Comparison of ENCODE assay signal across 8 cellular contexts in genomic region chr16:57600048-57600835, GRCh38. TPM values are rescaled to one million over a fixed set of nuclear protein-coding genes. Genes with fewer than 3 reads are reported as not detected.
A peak's percentile ranks its signal among the peaks of the same experiment; 100 is the strongest.
DNase-seq lines count a peak whose midpoint lies in the region; TF ChIP-seq lines count a peak whose summit lies in the region.

No MANE protein-coding gene starts in this region.

- DNase-seq in AG04450 (ENCODE audit: low read depth, low spot score), result no peak
- DNase-seq in GM12864 (ENCODE audit: low read depth), result no peak
- DNase-seq in NCI-H1092 treated with DMSO at 0.1 percent for 48 hours (lab: John Stamatoyannopoulos, UW), result peak; percentile 16
- DNase-seq in activated T-helper 1 cell treated with anti-CD3 and anti-CD28 coated beads, Interleukin-12 subunit alpha, Interleukin-12 subunit beta, Interleukin-2, Interleukin-4 antibody, amounts not matched to agents 30 ng/mL and 10 ng/mL and 1 ng/mL, durations not matched to agents 14 hours and 24 hours and 36 hours (ENCODE audit: low spot score), result no peak
- peak; percentile 60 to 72 for DNase-seq in cardiac muscle cell (ENCODE audit: low read depth in 1 of 2, low spot score in 1 of 2)
- peak; percentile 69 for DNase-seq in retina
- DNase-seq in NOMO-1 treated with dmso at 0.1 percent for 144 hours (lab: John Stamatoyannopoulos, UW; ENCODE audit: unreplicated experiment), result no peak
- DNase-seq in inferior parietal cortex (ENCODE audit: extremely low spot score), result no peak

- H3K27me3 ChIP-seq in AG04450 (ENCODE audit: control insufficient read depth, insufficient read depth, low read length) (peaks cover 20% of the 10 kb centered on the region), cardiac muscle cell (no peaks in the 10 kb centered on the region)

- H3K9me3 Mint-ChIP-seq in activated T-helper 1 cell treated with anti-CD3 and anti-CD28 coated beads, Interleukin-12 subunit alpha, Interleukin-12 subunit beta, Interleukin-2, Interleukin-4 antibody, amounts not matched to agents 30 ng/mL and 10 ng/mL and 1 ng/mL, durations not matched to agents 14 hours and 24 hours and 36 hours, result peaks cover 16% of the 10 kb centered on the region

- CTCF ChIA-PET in AG04450 (lab: Charles Lee), result interaction anchor here (0.6 to 2.3 kb wide), 7 partner anchors 8 to 52 kb away, joined by 3 to 17 read pairs (median 3); no protein-coding TSS in a partner anchor

- no peaks in the 10 kb centered on the region for H3K4me1 ChIP-seq in cardiac muscle cell (ENCODE audit: low read depth)

- H3K4me1 Mint-ChIP-seq in activated T-helper 1 cell treated with anti-CD3 and anti-CD28 coated beads, Interleukin-12 subunit alpha, Interleukin-12 subunit beta, Interleukin-2, Interleukin-4 antibody, amounts not matched to agents 30 ng/mL and 10 ng/mL and 1 ng/mL, durations not matched to agents 14 hours and 24 hours and 36 hours (ENCODE audit: low read depth), result peaks cover 62% of the 10 kb centered on the region

- no peak overlapping the region for H3K27ac ChIP-seq in AG04450 (ENCODE audit: low read depth, low read length)
- no peak overlapping the region for H3K27ac ChIP-seq in cardiac muscle cell

- peak; percentile 64 for TF ChIP-seq CTCF in AG04450 (IDR thresholded peaks at IDR 0.05; ENCODE audit: low read depth, low read length)
- TF ChIP-seq CTCF in GM12864 (IDR thresholded peaks at IDR 0.05; ENCODE audit: low read depth, low read length, missing control alignments), result peak; percentile 93
- peak; percentile 73 for TF ChIP-seq CTCF in cardiac muscle cell (IDR thresholded peaks at IDR 0.05; ENCODE audit: low read depth, low read length)

- H3K4me3 ChIP-seq in AG04450 (ENCODE audit: low read depth, low read length) (no peak overlapping the region), GM12864 (ENCODE audit: low read depth, low read length) (no peak overlapping the region), cardiac muscle cell (no peak overlapping the region)

- no peak overlapping the region for H3K4me3 Mint-ChIP-seq in activated T-helper 1 cell treated with anti-CD3 and anti-CD28 coated beads, Interleukin-12 subunit alpha, Interleukin-12 subunit beta, Interleukin-2, Interleukin-4 antibody, amounts not matched to agents 30 ng/mL and 10 ng/mL and 1 ng/mL, durations not matched to agents 14 hours and 24 hours and 36 hours

- no peaks in the 10 kb centered on the region for H3K9me3 ChIP-seq in AG04450 (ENCODE audit: control insufficient read depth, insufficient read depth, low read length)
- H3K9me3 ChIP-seq in cardiac muscle cell (ENCODE audit: low read depth), result no peaks in the 10 kb centered on the region

- no peaks in the 10 kb centered on the region for H3K27me3 Mint-ChIP-seq in activated T-helper 1 cell treated with anti-CD3 and anti-CD28 coated beads, Interleukin-12 subunit alpha, Interleukin-12 subunit beta, Interleukin-2, Interleukin-4 antibody, amounts not matched to agents 30 ng/mL and 10 ng/mL and 1 ng/mL, durations not matched to agents 14 hours and 24 hours and 36 hours (ENCODE audit: insufficient read depth)

- intact Hi-C loops in activated T-helper 1 cell treated with anti-CD3 and anti-CD28 coated beads, Interleukin-12 subunit alpha, Interleukin-12 subunit beta, Interleukin-2, Interleukin-4 antibody, amounts not matched to agents 30 ng/mL and 10 ng/mL and 1 ng/mL, durations not matched to agents 14 hours and 24 hours and 36 hours (cut with micrococcal nuclease), result loop anchor here (5.0 kb wide), 2 partner anchors 1148 to 1403 kb away; partner anchors contain the start of genes NUDT21 and OGFOD1

- H3K36me3 Mint-ChIP-seq in activated T-helper 1 cell treated with anti-CD3 and anti-CD28 coated beads, Interleukin-12 subunit alpha, Interleukin-12 subunit beta, Interleukin-2, Interleukin-4 antibody, amounts not matched to agents 30 ng/mL and 10 ng/mL and 1 ng/mL, durations not matched to agents 14 hours and 24 hours and 36 hours (ENCODE audit: low read depth), result peaks cover 13% of the 10 kb centered on the region

- H3K27ac Mint-ChIP-seq in activated T-helper 1 cell treated with anti-CD3 and anti-CD28 coated beads, Interleukin-12 subunit alpha, Interleukin-12 subunit beta, Interleukin-2, Interleukin-4 antibody, amounts not matched to agents 30 ng/mL and 10 ng/mL and 1 ng/mL, durations not matched to agents 14 hours and 24 hours and 36 hours, result peak overlapping the region; percentile 24

- POLR2A ChIA-PET in AG04450 (lab: Yijun Ruan, JAX), result no interaction called here

- no peaks in the 10 kb centered on the region for H3K36me3 ChIP-seq in cardiac muscle cell

RNA-seq across cellular contexts. Expression of gene ADGRG1, which starts 28.2 kb away (rescaled TPM):
- 1.6 and 2.1 TPM in 2 replicates for polyA plus RNA-seq in AG04450 (2011; rRNA removed)
- 2.6 and 3.3 TPM in 2 replicates for polyA minus RNA-seq in AG04450 (2011; rRNA and poly(A)+ RNA removed)
- 6.4 and 7.7 TPM in 2 replicates for total RNA-seq in activated T-helper 1 cell treated with anti-CD3 and anti-CD28 coated beads, Interleukin-12 subunit alpha, Interleukin-12 subunit beta, Interleukin-2, Interleukin-4 antibody, amounts not matched to agents 30 ng/mL and 10 ng/mL and 1 ng/mL, durations not matched to agents 14 hours and 24 hours and 36 hours
- not detected in 2 replicates for total RNA-seq in cardiac muscle cell
- polyA plus RNA-seq in cardiac muscle cell, result 0.15 and 0.21 TPM in 2 replicates

RNA-seq across cellular contexts. Expression of gene ADGRG5, which starts 57.8 kb away (rescaled TPM):
- not detected in 2 replicates for polyA plus RNA-seq in AG04450 (2011; rRNA removed)
- polyA minus RNA-seq in AG04450 (2011; rRNA and poly(A)+ RNA removed), result not detected in 2 replicates
- 5.8 and 7.4 TPM in 2 replicates for total RNA-seq in activated T-helper 1 cell treated with anti-CD3 and anti-CD28 coated beads, Interleukin-12 subunit alpha, Interleukin-12 subunit beta, Interleukin-2, Interleukin-4 antibody, amounts not matched to agents 30 ng/mL and 10 ng/mL and 1 ng/mL, durations not matched to agents 14 hours and 24 hours and 36 hours
- not detected in 2 replicates for total RNA-seq in cardiac muscle cell
- polyA plus RNA-seq in cardiac muscle cell, result 0.05 TPM in 1 of 2 replicates, not detected in the other

Comparison
In these comparisons a context has a peak if more than half of its experiments do, and no peak if none do; other contexts are left out.
1. DNase-seq: peak in NCI-H1092 treated with DMSO at 0.1 percent for 48 hours (single experiment), cardiac muscle cell (2 of 2) and retina (single experiment); none in AG04450 (single experiment), GM12864 (single experiment), activated T-helper 1 cell treated with anti-CD3 and anti-CD28 coated beads, Interleukin-12 subunit alpha, Interleukin-12 subunit beta, Interleukin-2, Interleukin-4 antibody, amounts not matched to agents 30 ng/mL and 10 ng/mL and 1 ng/mL, durations not matched to agents 14 hours and 24 hours and 36 hours (single experiment), NOMO-1 treated with dmso at 0.1 percent for 144 hours (single experiment) and inferior parietal cortex (single experiment).
2. Peak in every context shown above with its lines, with median percentiles within 50 percentile points of each other: CTCF ChIP-seq.